Comparison of ENCODE assay signal across 1 cellular context in genomic region chr7:81751619-81752317, GRCh38.
A peak's percentile ranks its signal among the peaks of the same experiment; 100 is the strongest.
TF ChIP-seq lines count a peak whose summit lies in the region.

No MANE protein-coding gene starts in this region.

TF ChIP-seq in GM23338, 12 proteins besides CTCF, POLR2A, EP300 and RAD21 (continued from another document):
- TF ChIP-seq ZNF462 (CRISPR knock-in tag; IDR thresholded peaks at IDR 0.05): peak; percentile 49; the same call in 1 of the 2 replicates
